Comparison of ENCODE assay signal across 1 cellular context in the genomic region with DNA sequence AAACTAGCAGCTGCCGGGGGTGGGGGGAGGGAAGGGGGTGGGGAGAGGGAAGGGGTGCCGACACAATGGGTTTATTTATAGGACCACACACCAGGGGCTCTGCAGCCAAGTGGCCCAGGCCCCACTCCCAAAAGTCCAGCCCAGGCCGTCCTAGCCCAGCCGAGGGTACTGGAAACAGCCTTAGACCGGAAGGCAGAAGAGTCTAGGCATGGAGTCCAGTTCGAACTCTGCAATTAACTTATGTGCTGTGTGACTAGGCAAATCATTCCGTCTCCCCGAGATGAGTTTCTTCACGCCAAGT.
TF ChIP-seq lines count a peak whose summit lies in the region.

No MANE protein-coding gene starts in this region.

TF ChIP-seq in H1, 55 proteins besides CTCF, POLR2A, EP300 and RAD21:
- TF ChIP-seq YY1 (IDR thresholded peaks at IDR 0.05; ENCODE audit: low read depth, low read length) = no peak
- TF ChIP-seq, protein P1, sequence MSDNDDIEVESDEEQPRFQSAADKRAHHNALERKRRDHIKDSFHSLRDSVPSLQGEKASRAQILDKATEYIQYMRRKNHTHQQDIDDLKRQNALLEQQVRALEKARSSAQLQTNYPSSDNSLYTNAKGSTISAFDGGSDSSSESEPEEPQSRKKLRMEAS (IDR thresholded peaks at IDR 0.05) = no peak
- no peak for TF ChIP-seq BCL11A (IDR thresholded peaks at IDR 0.05; ENCODE audit: low read depth in 2 of 2, low read length in 2 of 2)
- no peak for TF ChIP-seq GTF2F1 (IDR thresholded peaks at IDR 0.05; ENCODE audit: borderline replicate concordance, low read depth, low read length)
- TF ChIP-seq NRF1 (IDR thresholded peaks at IDR 0.05; ENCODE audit: low read depth, low read length) = no peak
- no peak for TF ChIP-seq SIRT6 (IDR thresholded peaks at IDR 0.05; ENCODE audit: low read length)
- TF ChIP-seq CTBP2 (IDR thresholded peaks at IDR 0.05; ENCODE audit: borderline replicate concordance, insufficient read depth, insufficient read length, low read length) = no peak
- TF ChIP-seq, protein P2, sequence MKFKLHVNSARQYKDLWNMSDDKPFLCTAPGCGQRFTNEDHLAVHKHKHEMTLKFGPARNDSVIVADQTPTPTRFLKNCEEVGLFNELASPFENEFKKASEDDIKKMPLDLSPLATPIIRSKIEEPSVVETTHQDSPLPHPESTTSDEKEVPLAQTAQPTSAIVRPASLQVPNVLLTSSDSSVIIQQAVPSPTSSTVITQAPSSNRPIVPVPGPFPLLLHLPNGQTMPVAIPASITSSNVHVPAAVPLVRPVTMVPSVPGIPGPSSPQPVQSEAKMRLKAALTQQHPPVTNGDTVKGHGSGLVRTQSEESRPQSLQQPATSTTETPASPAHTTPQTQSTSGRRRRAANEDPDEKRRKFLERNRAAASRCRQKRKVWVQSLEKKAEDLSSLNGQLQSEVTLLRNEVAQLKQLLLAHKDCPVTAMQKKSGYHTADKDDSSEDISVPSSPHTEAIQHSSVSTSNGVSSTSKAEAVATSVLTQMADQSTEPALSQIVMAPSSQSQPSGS (IDR thresholded peaks at IDR 0.05; ENCODE audit: low read length) = no peak
- no peak for TF ChIP-seq SP4 (IDR thresholded peaks at IDR 0.05; ENCODE audit: low read length)
- TF ChIP-seq, protein P3, sequence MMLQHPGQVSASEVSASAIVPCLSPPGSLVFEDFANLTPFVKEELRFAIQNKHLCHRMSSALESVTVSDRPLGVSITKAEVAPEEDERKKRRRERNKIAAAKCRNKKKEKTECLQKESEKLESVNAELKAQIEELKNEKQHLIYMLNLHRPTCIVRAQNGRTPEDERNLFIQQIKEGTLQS (IDR thresholded peaks at IDR 0.05; ENCODE audit: insufficient read depth, low read depth, low read length) = no peak
- TF ChIP-seq CHD7 (IDR thresholded peaks at IDR 0.05; ENCODE audit: insufficient replicate concordance, low read length) = no peak
- no peak for TF ChIP-seq MAFK (IDR thresholded peaks at IDR 0.05; ENCODE audit: low read depth, low read length)
- no peak for TF ChIP-seq HDAC6 (IDR thresholded peaks at IDR 0.05; ENCODE audit: low read depth, low read length)
